In the genomic region with DNA sequence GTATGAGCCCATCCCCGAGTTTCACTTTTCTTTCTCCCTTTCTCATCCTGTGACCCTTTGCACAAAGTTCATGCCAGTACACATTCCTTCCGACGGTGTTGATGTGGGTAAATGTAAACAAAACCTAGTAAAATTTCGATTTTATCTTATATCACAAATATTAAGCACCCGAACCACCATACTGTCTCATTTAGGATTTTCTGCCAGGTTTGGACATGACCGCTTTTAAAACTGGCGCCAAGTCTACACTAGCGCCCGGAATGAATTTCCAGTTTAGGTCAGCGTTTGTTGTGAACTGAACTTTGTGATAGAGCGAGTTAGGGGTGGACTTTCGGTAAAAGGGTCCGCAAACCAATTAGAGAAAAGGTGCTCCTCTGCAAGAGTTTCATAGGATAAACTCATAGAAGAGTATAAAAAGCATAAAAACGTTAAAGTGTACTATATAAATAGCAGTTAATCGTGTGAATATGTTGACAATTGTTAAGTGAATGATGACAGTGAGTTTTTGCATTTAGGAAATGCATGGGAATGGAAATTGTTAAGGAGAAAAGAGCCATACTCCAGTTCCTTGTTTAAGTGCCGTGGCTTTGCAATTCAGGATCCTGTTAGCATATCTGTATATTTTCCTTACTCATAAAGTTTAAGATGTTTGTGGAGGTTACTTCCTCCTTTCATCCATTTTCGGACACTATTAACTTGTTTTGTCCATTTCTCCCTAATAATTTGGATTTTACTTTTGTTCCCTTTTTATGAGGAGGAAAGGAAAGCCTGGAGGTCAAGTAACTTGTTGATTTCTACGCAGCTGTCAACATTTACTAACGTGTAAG, we compare ENCODE assay signal across 8 cellular contexts.
DNase-seq lines count a peak whose midpoint lies in the region; ATAC-seq lines count a peak whose summit lies in the region.

No MANE protein-coding gene starts in this region.

- H3K9me3 ChIP-seq in KOPT-K1 (ENCODE audit: insufficient read depth, low read length, poor library complexity, severe bottlenecking): no peaks in the 10 kb centered on the region

- DNase-seq in activated CD4-positive, alpha-beta T cell treated with anti-CD3 and anti-CD28 coated beads for 48 hours: peak; percentile 5
- no peak for DNase-seq in activated CD4-positive, alpha-beta T cell treated with anti-CD3 and anti-CD28 coated beads, Interleukin-2, amount 50 U/mL, for 1 hour
- DNase-seq in T47D (ENCODE audit: low read depth in 1 of 2, low spot score in 1 of 2) (peak; percentile 8 to 42), iris pigment epithelial cell (ENCODE audit: low read depth) (peak; percentile 63), HUDEP-2 (lab: John Stamatoyannopoulos, UW; ENCODE audit: unreplicated experiment in 76 of 76) (no peak), UCSD-AML1 (lab: John Stamatoyannopoulos, UW; ENCODE audit: unreplicated experiment) (no peak)
- no peak for DNase-seq in stimulated activated effector memory CD8-positive, alpha-beta T cell treated with anti-CD3 and anti-CD28 coated beads, Interleukin-12 subunit alpha, Interleukin-12 subunit beta, amount 100 ng/mL, for 72 hours (ENCODE audit: low spot score in 2 of 2)

- H3K36me3 Mint-ChIP-seq in stimulated activated effector memory CD8-positive, alpha-beta T cell treated with anti-CD3 and anti-CD28 coated beads, Interleukin-12 subunit alpha, Interleukin-12 subunit beta, amount 100 ng/mL, for 72 hours: peaks cover 6% of the 10 kb centered on the region

- H3K4me3 Mint-ChIP-seq in stimulated activated effector memory CD8-positive, alpha-beta T cell treated with anti-CD3 and anti-CD28 coated beads, Interleukin-12 subunit alpha, Interleukin-12 subunit beta, amount 100 ng/mL, for 72 hours: peak overlapping the region; percentile 89

- H3K4me1 Mint-ChIP-seq in stimulated activated effector memory CD8-positive, alpha-beta T cell treated with anti-CD3 and anti-CD28 coated beads, Interleukin-12 subunit alpha, Interleukin-12 subunit beta, amount 100 ng/mL, for 72 hours: peaks cover 9% of the 10 kb centered on the region

- ATAC-seq in stimulated activated effector memory CD8-positive, alpha-beta T cell treated with anti-CD3 and anti-CD28 coated beads, Interleukin-12 subunit alpha, Interleukin-12 subunit beta, amount 100 ng/mL, for 72 hours: no peak

- H3K27ac ChIP-seq in KOPT-K1 (ENCODE audit: low read depth, low read length, poor library complexity, severe bottlenecking): peak overlapping the region; percentile 56

- H3K9me3 Mint-ChIP-seq in stimulated activated effector memory CD8-positive, alpha-beta T cell treated with anti-CD3 and anti-CD28 coated beads, Interleukin-12 subunit alpha, Interleukin-12 subunit beta, amount 100 ng/mL, for 72 hours: no peaks in the 10 kb centered on the region

- H3K36me3 ChIP-seq in KOPT-K1 (ENCODE audit: insufficient read depth, low read length): no peaks in the 10 kb centered on the region

- in situ Hi-C loops in T47D (cut with HindIII; ENCODE audit: low pct_unique_long_range_greater_than_20kb, low sequenced_read_pairs): no loop called here

- peak overlapping the region; percentile 96 for H3K27ac Mint-ChIP-seq in stimulated activated effector memory CD8-positive, alpha-beta T cell treated with anti-CD3 and anti-CD28 coated beads, Interleukin-12 subunit alpha, Interleukin-12 subunit beta, amount 100 ng/mL, for 72 hours

Comparison
In these comparisons a context has a peak if more than half of its experiments do, and no peak if none do; other contexts are left out.
1. DNase-seq: peak in activated CD4-positive, alpha-beta T cell treated with anti-CD3 and anti-CD28 coated beads for 48 hours (single experiment), T47D (2 of 2) and iris pigment epithelial cell (single experiment); none in activated CD4-positive, alpha-beta T cell treated with anti-CD3 and anti-CD28 coated beads, Interleukin-2, amount 50 U/mL, for 1 hour (single experiment), stimulated activated effector memory CD8-positive, alpha-beta T cell treated with anti-CD3 and anti-CD28 coated beads, Interleukin-12 subunit alpha, Interleukin-12 subunit beta, amount 100 ng/mL, for 72 hours (0 of 2), HUDEP-2 (0 of 76) and UCSD-AML1 (single experiment).